ENCODE assay signal across 2 cellular contexts in the genomic region with DNA sequence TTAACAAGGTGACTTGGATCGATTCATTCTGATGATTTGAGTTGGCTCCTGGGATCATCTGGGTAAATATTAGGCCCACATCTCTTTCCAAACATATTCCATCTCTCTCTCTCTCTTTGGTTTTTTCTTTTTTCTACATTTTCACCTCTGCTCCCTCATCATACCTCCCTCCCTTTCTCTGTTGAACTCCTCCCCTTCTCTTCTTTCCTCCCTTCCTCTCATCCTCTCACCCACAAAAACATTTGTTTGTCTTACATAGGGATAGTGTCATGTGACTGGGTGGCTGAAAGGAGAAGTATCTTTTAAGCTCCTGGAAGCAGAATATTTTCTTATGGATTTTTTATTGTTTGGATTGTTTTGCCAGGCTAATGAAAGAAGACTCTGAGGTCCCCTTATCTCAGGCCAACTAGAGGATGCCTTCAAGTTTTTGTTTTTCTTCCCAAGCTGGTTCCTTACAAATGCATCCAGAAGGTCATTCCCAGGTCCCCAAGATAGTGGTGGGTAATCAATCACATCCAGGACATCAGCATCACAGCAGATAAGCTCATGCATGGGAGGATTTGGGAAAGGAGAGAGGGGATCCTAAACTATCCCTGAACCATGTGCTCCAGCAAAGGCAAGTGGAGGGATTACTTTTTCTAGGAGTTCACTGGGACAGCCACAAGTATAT.
TF ChIP-seq lines count a peak whose summit lies in the region.

No MANE protein-coding gene starts in this region.

TF ChIP-seq in GM23338, 12 proteins besides CTCF, POLR2A, EP300 and RAD21:
- TF ChIP-seq ZNF331 (CRISPR knock-in tag; IDR thresholded peaks at IDR 0.05; ENCODE audit: low read depth) (no peak), JUNB (IDR thresholded peaks at IDR 0.05; ENCODE audit: unreplicated experiment) (no peak)

TF ChIP-seq in WTC11, 78 proteins besides CTCF, POLR2A, EP300 and RAD21:
- TF ChIP-seq FOXP1 (CRISPR knock-in tag; IDR thresholded peaks at IDR 0.05; ENCODE audit: borderline replicate concordance) = no peak
- no peak for TF ChIP-seq MXD4 (CRISPR knock-in tag; IDR thresholded peaks at IDR 0.05; ENCODE audit: borderline replicate concordance)
- TF ChIP-seq ZNF263 (CRISPR knock-in tag; IDR thresholded peaks at IDR 0.05; ENCODE audit: low read depth) = no peak
- no peak for TF ChIP-seq TEAD1 (CRISPR knock-in tag; IDR thresholded peaks at IDR 0.05)
- TF ChIP-seq ZSCAN18 (CRISPR knock-in tag; IDR thresholded peaks at IDR 0.05) = no peak
- TF ChIP-seq PRDM15 (CRISPR knock-in tag; IDR thresholded peaks at IDR 0.05) = no peak
